Comparison of ENCODE assay signal across 21 cellular contexts in the genomic region with DNA sequence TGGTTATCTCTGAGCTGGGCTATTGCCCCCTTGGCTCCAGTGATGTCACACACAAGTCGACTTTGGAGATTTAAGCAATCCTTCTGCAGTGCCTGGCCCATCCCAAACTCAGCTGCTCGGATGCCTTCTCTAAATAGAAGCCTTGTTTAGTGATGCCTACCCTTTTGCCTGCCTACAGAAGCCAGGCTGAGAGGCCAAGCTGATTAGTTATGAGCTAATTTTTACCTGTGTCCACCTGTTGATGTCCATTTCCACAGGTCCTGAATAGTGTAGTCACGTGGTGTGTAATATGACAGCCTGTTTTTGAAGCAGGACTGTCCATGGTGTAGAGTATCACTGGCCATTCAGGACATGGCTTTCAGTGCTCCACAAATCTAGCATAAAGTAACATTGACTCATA. TPM values are rescaled to one million over a fixed set of nuclear protein-coding genes. Genes with fewer than 3 reads are reported as not detected.
"Had no signal": no experiment of that assay in that cellular context is flagged by ENCODE, and none has a peak within 500 bp of the region (broad histone marks: within the 10 kb centered on the region; RNA-seq: fewer than 3 reads in every experiment).

No MANE protein-coding gene starts in this region.

- ATAC-seq: activated T-helper 17 cell treated with anti-CD3 and anti-CD28 coated beads, Interleukin-2, amount 50 U/mL, for 72 hours; SK-N-SH treated with all-trans-retinoic acid at 6 μM for 48 hours had no signal

- H3K36me3 ChIP-seq: Peyer's patch, SJSA1 had no signal

- H3K27ac ChIP-seq: Peyer's patch, RWPE1, SJSA1 had no signal

- H3K27me3 ChIP-seq: Peyer's patch, SJSA1 had no signal

- DNase-seq: activated CD4-positive, alpha-beta T cell treated with anti-CD3 and anti-CD28 coated beads for 1 hour; activated CD4-positive, alpha-beta T cell treated with anti-CD3 and anti-CD28 coated beads, Interleukin-2, amount 10 ng/mL, durations not matched to agents 24 days and 14 days; activated CD4-positive, alpha-beta T cell treated with anti-CD3 and anti-CD28 coated beads, Interleukin-2, amount 50 U/mL, for 48 hours; activated gamma-delta T cell; activated naive CD4-positive, alpha-beta T cell treated with anti-CD3 and anti-CD28 coated beads for 36 hours; activated T-cell treated with anti-CD3 and anti-CD28 coated beads for 4 hours; activated T-cell treated with anti-CD3 and anti-CD28 coated beads, Interleukin-2, amount 50 U/mL, for 48 hours; cerebellar nuclear complex; Karpas-422; NCI-H146; NCI-H187 treated with DMSO at 0.1 percent for 48 hours; NCI-H2081 treated with DMSO at 0.1 percent for 48 hours; NCI-H446; NCI-H524; Peyer's patch; Right ventricle myocardium superior; SW 1271 had no signal

- H3K4me3 ChIP-seq: Peyer's patch, SJSA1 had no signal

- H3K4me1 ChIP-seq: Peyer's patch, SJSA1 had no signal

- H3K9me3 ChIP-seq: Peyer's patch, SJSA1 had no signal

RNA-seq across cellular contexts. Expression of gene SSUH2, which starts 45.5 kb away (rescaled TPM):
- total RNA-seq: activated CD4-positive, alpha-beta T cell treated with anti-CD3 and anti-CD28 coated beads, Interleukin-2, amount 10 ng/mL, durations not matched to agents 24 days and 14 days had no signal
